ENCODE assay signal across 1 cellular context in the genomic region with DNA sequence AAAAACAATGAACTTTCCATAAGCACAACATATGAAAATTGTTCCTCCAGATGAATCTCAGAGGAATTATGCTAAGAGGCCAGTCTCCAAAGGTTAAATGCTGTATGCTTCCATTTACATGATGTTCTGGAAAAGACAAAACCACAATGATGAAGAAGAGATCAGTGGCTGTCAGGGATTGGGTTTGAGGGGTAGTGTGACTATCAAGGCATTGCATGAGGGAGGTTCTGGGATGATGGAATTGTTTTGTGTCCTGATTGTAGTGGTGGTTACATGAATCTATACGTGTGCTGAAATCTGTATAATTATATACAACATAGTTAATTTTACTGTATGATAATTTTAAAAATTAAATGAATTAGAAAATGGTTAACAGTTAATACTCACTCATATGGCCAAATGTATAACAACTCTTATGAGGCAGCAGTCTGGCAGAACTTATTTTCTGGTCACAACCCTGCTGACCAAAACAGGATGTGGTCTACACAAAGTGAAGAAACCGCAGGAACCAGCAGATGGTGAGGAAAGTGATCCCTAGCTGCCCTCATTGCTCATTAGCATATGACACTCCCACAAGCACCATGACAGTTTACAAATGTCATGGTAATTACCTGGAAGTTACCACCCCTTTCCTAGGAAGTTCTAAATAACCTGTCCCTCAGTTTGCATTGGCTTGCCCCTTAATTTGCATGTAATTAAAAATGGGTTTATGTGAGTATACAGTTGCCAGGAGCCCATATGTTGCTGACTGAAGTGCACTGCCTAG.
TF ChIP-seq lines count a peak whose summit lies in the region.

No MANE protein-coding gene starts in this region.

TF ChIP-seq in GM23338, 12 proteins besides CTCF, POLR2A, EP300 and RAD21 (continued from another document):
- TF ChIP-seq, protein P1, sequence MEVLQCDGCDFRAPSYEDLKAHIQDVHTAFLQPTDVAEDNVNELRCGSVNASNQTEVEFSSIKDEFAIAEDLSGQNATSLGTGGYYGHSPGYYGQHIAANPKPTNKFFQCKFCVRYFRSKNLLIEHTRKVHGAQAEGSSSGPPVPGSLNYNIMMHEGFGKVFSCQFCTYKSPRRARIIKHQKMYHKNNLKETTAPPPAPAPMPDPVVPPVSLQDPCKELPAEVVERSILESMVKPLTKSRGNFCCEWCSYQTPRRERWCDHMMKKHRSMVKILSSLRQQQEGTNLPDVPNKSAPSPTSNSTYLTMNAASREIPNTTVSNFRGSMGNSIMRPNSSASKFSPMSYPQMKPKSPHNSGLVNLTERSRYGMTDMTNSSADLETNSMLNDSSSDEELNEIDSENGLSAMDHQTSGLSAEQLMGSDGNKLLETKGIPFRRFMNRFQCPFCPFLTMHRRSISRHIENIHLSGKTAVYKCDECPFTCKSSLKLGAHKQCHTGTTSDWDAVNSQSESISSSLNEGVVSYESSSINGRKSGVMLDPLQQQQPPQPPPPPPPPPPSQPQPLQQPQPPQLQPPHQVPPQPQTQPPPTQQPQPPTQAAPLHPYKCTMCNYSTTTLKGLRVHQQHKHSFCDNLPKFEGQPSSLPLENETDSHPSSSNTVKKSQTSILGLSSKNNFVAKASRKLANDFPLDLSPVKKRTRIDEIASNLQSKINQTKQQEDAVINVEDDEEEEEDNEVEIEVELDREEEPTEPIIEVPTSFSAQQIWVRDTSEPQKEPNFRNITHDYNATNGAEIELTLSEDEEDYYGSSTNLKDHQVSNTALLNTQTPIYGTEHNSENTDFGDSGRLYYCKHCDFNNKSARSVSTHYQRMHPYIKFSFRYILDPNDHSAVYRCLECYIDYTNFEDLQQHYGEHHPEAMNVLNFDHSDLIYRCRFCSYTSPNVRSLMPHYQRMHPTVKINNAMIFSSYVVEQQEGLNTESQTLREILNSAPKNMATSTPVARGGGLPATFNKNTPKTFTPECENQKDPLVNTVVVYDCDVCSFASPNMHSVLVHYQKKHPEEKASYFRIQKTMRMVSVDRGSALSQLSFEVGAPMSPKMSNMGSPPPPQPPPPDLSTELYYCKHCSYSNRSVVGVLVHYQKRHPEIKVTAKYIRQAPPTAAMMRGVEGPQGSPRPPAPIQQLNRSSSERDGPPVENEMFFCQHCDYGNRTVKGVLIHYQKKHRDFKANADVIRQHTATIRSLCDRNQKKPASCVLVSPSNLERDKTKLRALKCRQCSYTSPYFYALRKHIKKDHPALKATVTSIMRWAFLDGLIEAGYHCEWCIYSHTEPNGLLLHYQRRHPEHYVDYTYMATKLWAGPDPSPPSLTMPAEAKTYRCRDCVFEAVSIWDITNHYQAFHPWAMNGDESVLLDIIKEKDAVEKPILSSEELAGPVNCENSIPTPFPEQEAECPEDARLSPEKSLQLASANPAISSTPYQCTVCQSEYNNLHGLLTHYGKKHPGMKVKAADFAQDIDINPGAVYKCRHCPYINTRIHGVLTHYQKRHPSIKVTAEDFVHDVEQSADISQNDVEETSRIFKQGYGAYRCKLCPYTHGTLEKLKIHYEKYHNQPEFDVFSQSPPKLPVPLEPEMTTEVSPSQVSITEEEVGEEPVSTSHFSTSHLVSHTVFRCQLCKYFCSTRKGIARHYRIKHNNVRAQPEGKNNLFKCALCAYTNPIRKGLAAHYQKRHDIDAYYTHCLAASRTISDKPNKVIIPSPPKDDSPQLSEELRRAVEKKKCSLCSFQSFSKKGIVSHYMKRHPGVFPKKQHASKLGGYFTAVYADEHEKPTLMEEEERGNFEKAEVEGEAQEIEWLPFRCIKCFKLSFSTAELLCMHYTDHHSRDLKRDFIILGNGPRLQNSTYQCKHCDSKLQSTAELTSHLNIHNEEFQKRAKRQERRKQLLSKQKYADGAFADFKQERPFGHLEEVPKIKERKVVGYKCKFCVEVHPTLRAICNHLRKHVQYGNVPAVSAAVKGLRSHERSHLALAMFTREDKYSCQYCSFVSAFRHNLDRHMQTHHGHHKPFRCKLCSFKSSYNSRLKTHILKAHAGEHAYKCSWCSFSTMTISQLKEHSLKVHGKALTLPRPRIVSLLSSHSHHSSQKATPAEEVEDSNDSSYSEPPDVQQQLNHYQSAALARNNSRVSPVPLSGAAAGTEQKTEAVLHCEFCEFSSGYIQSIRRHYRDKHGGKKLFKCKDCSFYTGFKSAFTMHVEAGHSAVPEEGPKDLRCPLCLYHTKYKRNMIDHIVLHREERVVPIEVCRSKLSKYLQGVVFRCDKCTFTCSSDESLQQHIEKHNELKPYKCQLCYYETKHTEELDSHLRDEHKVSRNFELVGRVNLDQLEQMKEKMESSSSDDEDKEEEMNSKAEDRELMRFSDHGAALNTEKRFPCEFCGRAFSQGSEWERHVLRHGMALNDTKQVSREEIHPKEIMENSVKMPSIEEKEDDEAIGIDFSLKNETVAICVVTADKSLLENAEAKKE (CRISPR knock-in tag; IDR thresholded peaks at IDR 0.05): no peak
TF ChIP-seq in GM23338: peak in this region for 0.
